Comparison of ENCODE assay signal across 15 cellular contexts in genomic region chr21:35738342-35738961, GRCh38.
DNase-seq lines count a peak whose midpoint lies in the region; ATAC-seq, FAIRE-seq and TF ChIP-seq lines count a peak whose summit lies in the region.
"Had no signal": no experiment of that assay in that cellular context is flagged by ENCODE, and none has a peak within 500 bp of the region (broad histone marks: within the 10 kb centered on the region; RNA-seq: fewer than 3 reads in every experiment).

No MANE protein-coding gene starts in this region.

- H3K9me1 ChIP-seq in K562 (ENCODE audit: control insufficient read depth, insufficient read depth, low read length), result no peaks in the 10 kb centered on the region

- no peak for TF ChIP-seq EP300 in K562 (IDR thresholded peaks at IDR 0.05; ENCODE audit: low read length)

- no peaks in the 10 kb centered on the region for H4K20me1 ChIP-seq in BLaER1
- no peaks in the 10 kb centered on the region for H4K20me1 ChIP-seq in K562 (replicated peaks; ENCODE audit: control insufficient read depth, insufficient read depth, low read length)

- intact Hi-C loops in K562 (cut with micrococcal nuclease), result no loop called here

- peak overlapping the region; percentile 74 for H3K4me2 ChIP-seq in BLaER1
- no peak overlapping the region for H3K4me2 ChIP-seq in K562 (ENCODE audit: insufficient read depth, low read length)

- no peak overlapping the region for H3K4me3 Mint-ChIP-seq in mesothelial cell of epicardium
- H3K4me3 Mint-ChIP-seq: CD4-positive, alpha-beta T cell; T-helper 17 cell had no signal

- H3K36me3 Mint-ChIP-seq in mesothelial cell of epicardium, result no peaks in the 10 kb centered on the region

- peak overlapping the region; percentile 45; the same call in 1 of the 2 replicates for H3K9ac ChIP-seq in BLaER1
- no peak overlapping the region for H3K9ac ChIP-seq in K562 (ENCODE audit: insufficient read depth in 1 of 2, low read depth in 2 of 2, low read length in 2 of 2)

- peaks cover 25% of the 10 kb centered on the region for H3K9me3 ChIP-seq in BLaER1
- peaks cover 4% of the 10 kb centered on the region; the same call in 1 of the 2 replicates for H3K9me3 ChIP-seq in K562 (replicated peaks; ENCODE audit: control insufficient read depth, insufficient read depth, low read depth, low read length)

- no peak for ATAC-seq in K562
- ATAC-seq: T-helper 17 cell had no signal

- peaks cover 29% of the 10 kb centered on the region for H3K4me1 ChIP-seq in BLaER1
- H3K4me1 ChIP-seq in K562 (replicated peaks in 1 of 2; ENCODE audit: control insufficient read depth in 2 of 2, insufficient read depth in 2 of 2, low read length in 2 of 2), result no peaks in the 10 kb centered on the region

- no peak overlapping the region for H3K4me3 ChIP-seq in BLaER1
- no peak overlapping the region for H3K4me3 ChIP-seq in K562
- H3K4me3 ChIP-seq: cardiac muscle cell, thoracic aorta had no signal

- peak overlapping the region; percentile 83 for H3K27ac Mint-ChIP-seq in mesothelial cell of epicardium
- H3K27ac Mint-ChIP-seq: CD4-positive, alpha-beta T cell; T-helper 17 cell had no signal

- DNase-seq in MV-4-11 (lab: John Stamatoyannopoulos, UW), result peak; percentile 73
- no peak for DNase-seq in K562 (ENCODE audit: extremely low read depth in 1 of 4, low spot score in 3 of 4)
- no peak for DNase-seq in mesothelial cell of epicardium (ENCODE audit: low spot score in 2 of 2, unreplicated experiment in 2 of 2)
- no peak for DNase-seq in activated CD4-positive, alpha-beta T cell treated with anti-CD3 and anti-CD28 coated beads for 48 hours
- no peak for DNase-seq in NCI-H524 treated with DMSO at 0.1 percent for 48 hours (lab: John Stamatoyannopoulos, UW)
- no peak for DNase-seq in ACHN
- DNase-seq in stimulated activated CD4-positive, alpha-beta T cell treated with anti-CD3 and anti-CD28 coated beads, Interleukin-4, amount 100 ng/mL, for 24 hours, result no peak
- DNase-seq: activated CD8-positive, alpha-beta memory T cell treated with anti-CD3 and anti-CD28 coated beads, Interleukin-2, amount 50 U/mL, for 48 hours; CD4-positive, alpha-beta T cell; NCI-H2171 treated with DMSO at 0.1 percent for 48 hours; stimulated activated CD4-positive, alpha-beta T cell treated with anti-CD3 and anti-CD28 coated beads, Interleukin-4, amount 100 ng/mL, for 4 hours; T-helper 17 cell had no signal

- H3K36me3 ChIP-seq in BLaER1 (no peaks in the 10 kb centered on the region), K562 (ENCODE audit: control insufficient read depth, insufficient read depth, low read length) (no peaks in the 10 kb centered on the region)
- H3K36me3 ChIP-seq: cardiac muscle cell, thoracic aorta had no signal

- peaks cover 6% of the 10 kb centered on the region for H3K27me3 Mint-ChIP-seq in mesothelial cell of epicardium (ENCODE audit: low read depth)

- in situ Hi-C loops in K562 (cut with MboI) (no loop called here), ACHN (cut with HindIII; ENCODE audit: low pct_ligation_motif_present, low pct_unique_long_range_greater_than_20kb, low sequenced_read_pairs) (no loop called here)

- no peak for FAIRE-seq in K562 (lab: Jason Lieb, UNC)

- H3K27ac ChIP-seq in BLaER1 (peak overlapping the region; percentile 63), K562 (ENCODE audit: extremely low read depth, low read depth, low read length) (no peak overlapping the region)
- H3K27ac ChIP-seq: cardiac muscle cell had no signal

- POLR2A ChIA-PET in K562 (lab: Yijun Ruan, JAX), result interaction anchor here (1.5 kb wide), 1 partner anchor 11 kb away, joined by 4 read pairs; no protein-coding TSS in a partner anchor

- peaks cover 40% of the 10 kb centered on the region for H3K9me3 Mint-ChIP-seq in mesothelial cell of epicardium
- H3K9me3 Mint-ChIP-seq: CD4-positive, alpha-beta T cell had no signal

- 3% methylated on average over 8 of the region's 8 CpGs for WGBS in K562 (ENCODE audit: insufficient coverage, low coverage, missing lambda C conversion rate)

- no peaks in the 10 kb centered on the region for H3K27me3 ChIP-seq in BLaER1
- peaks cover 0 to 5% of the 10 kb centered on the region in 2 experiments; a peak in 1 of 5 replicates for H3K27me3 ChIP-seq in K562 (ENCODE audit: control insufficient read depth in 2 of 2, insufficient read depth in 2 of 2, low read length in 2 of 2)

- TF ChIP-seq POLR2A in K562 (conservative IDR thresholded peaks at IDR 0.05), result no peak

- H3K4me1 Mint-ChIP-seq in mesothelial cell of epicardium, result peaks cover 11% of the 10 kb centered on the region
- H3K4me1 Mint-ChIP-seq: T-helper 17 cell had no signal

- TF ChIP-seq CTCF in K562 (IDR thresholded peaks at IDR 0.05 in 2 of 3, conservative IDR thresholded peaks at IDR 0.05 in 1 of 3; ENCODE audit: insufficient read depth in 2 of 3, low read depth in 1 of 3, low read length in 3 of 3), result no peak
- no peak for TF ChIP-seq CTCF in mesothelial cell of epicardium (IDR thresholded peaks at IDR 0.05; ENCODE audit: unreplicated experiment)

- H3K79me2 ChIP-seq in K562 (ENCODE audit: control insufficient read depth, insufficient read depth, low read length), result no peaks in the 10 kb centered on the region

- H2AFZ ChIP-seq in K562 (ENCODE audit: low read depth, low read length), result no peak overlapping the region

- CTCF ChIA-PET in K562 (lab: Yijun Ruan, JAX; ENCODE audit: low intra/inter-chr PET ratio), result no interaction called here

- BruUV-seq in K562 (replicated peaks; lab: Mats Ljungman, UMichigan), result no TSS peak

- no peak for TF ChIP-seq RAD21 in K562 (CRISPR knock-in tag; conservative IDR thresholded peaks at IDR 0.05 in 1 of 2, IDR thresholded peaks at IDR 0.05 in 1 of 2)

TF ChIP-seq in K562, 482 proteins besides CTCF, POLR2A, EP300 and RAD21:
- TF ChIP-seq GTF2B (IDR thresholded peaks at IDR 0.05; ENCODE audit: extremely low read depth, insufficient read length) (no peak), CHD1 (IDR thresholded peaks at IDR 0.05; ENCODE audit: low read length) (no peak), RBM22 (IDR thresholded peaks at IDR 0.05; ENCODE audit: low read depth, low read length, poor library complexity, severe bottlenecking) (no peak), TEAD2 (tag; IDR thresholded peaks at IDR 0.05) (no peak), FOSL1 (tag; conservative IDR thresholded peaks at IDR 0.05) (peak; percentile 71), PPARD (CRISPR knock-in tag; IDR thresholded peaks at IDR 0.05) (no peak), NCOA2 (IDR thresholded peaks at IDR 0.05; ENCODE audit: partially characterized antibody in 2 of 2) (no peak)
TF ChIP-seq in K562: peak in this region for 1.
